In the genomic region with DNA sequence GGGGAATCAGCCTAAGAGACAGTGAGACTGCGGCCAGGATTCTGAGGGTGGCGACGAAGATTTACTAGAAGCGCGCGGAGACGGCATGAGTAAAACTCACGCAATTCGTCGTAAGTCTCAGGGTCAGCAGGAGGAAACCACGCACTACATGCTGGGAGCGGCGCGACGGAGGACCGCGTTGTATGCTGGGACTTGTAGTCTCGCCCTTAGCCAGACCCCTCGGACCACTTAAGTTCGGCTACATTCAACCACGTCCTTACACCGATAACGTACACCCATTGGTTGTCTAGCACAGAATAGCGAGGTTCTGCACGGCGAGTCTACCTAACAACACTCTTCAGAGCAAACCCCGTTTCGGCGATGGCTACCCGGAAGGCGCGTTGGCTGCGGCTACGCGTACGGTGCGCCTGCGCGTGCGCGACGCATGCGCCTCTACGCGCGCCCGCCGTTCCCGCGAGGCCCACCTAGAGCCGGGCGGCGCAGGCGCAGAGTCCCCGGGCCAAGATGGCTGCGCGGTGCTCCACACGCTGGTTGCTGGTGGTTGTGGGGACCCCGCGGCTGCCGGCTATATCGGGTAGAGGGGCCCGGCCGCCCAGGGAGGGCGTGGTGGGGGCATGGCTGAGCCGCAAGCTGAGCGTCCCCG, we compare ENCODE assay signal across 1 cellular context.
TF ChIP-seq lines count a peak whose summit lies in the region.

Gene DNAJA3, plus strand, starts transcription at position 491 of the 643 bp plus-strand sequence. Its CDS starts 14 bp downstream, at position 505.

TF ChIP-seq in HepG2, 621 proteins besides CTCF, POLR2A, EP300 and RAD21 (continued from another document and continues in another):
- TF ChIP-seq, protein P1, sequence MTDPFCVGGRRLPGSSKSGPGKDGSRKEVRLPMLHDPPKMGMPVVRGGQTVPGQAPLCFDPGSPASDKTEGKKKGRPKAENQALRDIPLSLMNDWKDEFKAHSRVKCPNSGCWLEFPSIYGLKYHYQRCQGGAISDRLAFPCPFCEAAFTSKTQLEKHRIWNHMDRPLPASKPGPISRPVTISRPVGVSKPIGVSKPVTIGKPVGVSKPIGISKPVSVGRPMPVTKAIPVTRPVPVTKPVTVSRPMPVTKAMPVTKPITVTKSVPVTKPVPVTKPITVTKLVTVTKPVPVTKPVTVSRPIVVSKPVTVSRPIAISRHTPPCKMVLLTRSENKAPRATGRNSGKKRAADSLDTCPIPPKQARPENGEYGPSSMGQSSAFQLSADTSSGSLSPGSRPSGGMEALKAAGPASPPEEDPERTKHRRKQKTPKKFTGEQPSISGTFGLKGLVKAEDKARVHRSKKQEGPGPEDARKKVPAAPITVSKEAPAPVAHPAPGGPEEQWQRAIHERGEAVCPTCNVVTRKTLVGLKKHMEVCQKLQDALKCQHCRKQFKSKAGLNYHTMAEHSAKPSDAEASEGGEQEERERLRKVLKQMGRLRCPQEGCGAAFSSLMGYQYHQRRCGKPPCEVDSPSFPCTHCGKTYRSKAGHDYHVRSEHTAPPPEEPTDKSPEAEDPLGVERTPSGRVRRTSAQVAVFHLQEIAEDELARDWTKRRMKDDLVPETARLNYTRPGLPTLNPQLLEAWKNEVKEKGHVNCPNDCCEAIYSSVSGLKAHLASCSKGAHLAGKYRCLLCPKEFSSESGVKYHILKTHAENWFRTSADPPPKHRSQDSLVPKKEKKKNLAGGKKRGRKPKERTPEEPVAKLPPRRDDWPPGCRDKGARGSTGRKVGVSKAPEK (CRISPR knock-in tag; IDR thresholded peaks at IDR 0.05; ENCODE audit: borderline replicate concordance) = no peak
- TF ChIP-seq ZNF432 (CRISPR knock-in tag; IDR thresholded peaks at IDR 0.05; ENCODE audit: borderline replicate concordance) (no peak), HNRNPUL1 (IDR thresholded peaks at IDR 0.05; ENCODE audit: low read depth, low read length) (no peak), PHF21A (CRISPR knock-in tag; IDR thresholded peaks at IDR 0.05) (peak; percentile 38; the same call in 1 of the 2 replicates), ZHX2 (IDR thresholded peaks at IDR 0.05; ENCODE audit: low read depth) (peak; percentile 74; the same call in 1 of the 2 replicates), ZHX2 (CRISPR knock-in tag; IDR thresholded peaks at IDR 0.05; ENCODE audit: borderline replicate concordance) (no peak), ZNF782 (CRISPR knock-in tag; IDR thresholded peaks at IDR 0.05; ENCODE audit: borderline replicate concordance) (no peak), SMAD9 (CRISPR knock-in tag; IDR thresholded peaks at IDR 0.05) (no peak), ZNF883 (CRISPR knock-in tag; IDR thresholded peaks at IDR 0.05; ENCODE audit: not compliant biosample characterization) (peak; percentile 78), NKX3-1 (CRISPR knock-in tag; IDR thresholded peaks at IDR 0.05) (no peak; the same call in 1 of the 2 replicates), RFX5 (IDR thresholded peaks at IDR 0.05; ENCODE audit: low read depth, low read length) (peak; percentile 50; the same call in 1 of the 2 replicates), MTF2 (CRISPR knock-in tag; IDR thresholded peaks at IDR 0.05; ENCODE audit: borderline replicate concordance) (no peak), ZNF44 (CRISPR knock-in tag; IDR thresholded peaks at IDR 0.05) (no peak; the same call in 1 of the 2 replicates), MBD4 (IDR thresholded peaks at IDR 0.05; ENCODE audit: borderline replicate concordance, low read length) (no peak), TCF12 (IDR thresholded peaks at IDR 0.05) (no peak), TCF12 (CRISPR knock-in tag; IDR thresholded peaks at IDR 0.05) (peak; percentile 14; the same call in 1 of the 2 replicates), NFKB2 (CRISPR knock-in tag; IDR thresholded peaks at IDR 0.05; ENCODE audit: borderline replicate concordance) (no peak), SMARCE1 (IDR thresholded peaks at IDR 0.05; ENCODE audit: borderline replicate concordance) (no peak), ZNF281 (CRISPR knock-in tag; IDR thresholded peaks at IDR 0.05; ENCODE audit: borderline replicate concordance) (no peak; the same call in 1 of the 2 replicates), ZNF557 (CRISPR knock-in tag; IDR thresholded peaks at IDR 0.05) (no peak), MTF1 (CRISPR knock-in tag; IDR thresholded peaks at IDR 0.05) (no peak), ZFP36 (IDR thresholded peaks at IDR 0.05; ENCODE audit: borderline replicate concordance, low read depth, low read length, partially characterized antibody) (no peak), ZNF276 (CRISPR knock-in tag; IDR thresholded peaks at IDR 0.05; ENCODE audit: low read depth) (no peak), EHMT2 (IDR thresholded peaks at IDR 0.05; ENCODE audit: borderline replicate concordance, low read depth, low read length) (no peak), SATB2 (CRISPR knock-in tag; IDR thresholded peaks at IDR 0.05) (no peak), GTF3A (CRISPR knock-in tag; conservative IDR thresholded peaks at IDR 0.05) (peak; percentile 19; the same call in 1 of the 2 replicates)
- TF ChIP-seq, protein P2, sequence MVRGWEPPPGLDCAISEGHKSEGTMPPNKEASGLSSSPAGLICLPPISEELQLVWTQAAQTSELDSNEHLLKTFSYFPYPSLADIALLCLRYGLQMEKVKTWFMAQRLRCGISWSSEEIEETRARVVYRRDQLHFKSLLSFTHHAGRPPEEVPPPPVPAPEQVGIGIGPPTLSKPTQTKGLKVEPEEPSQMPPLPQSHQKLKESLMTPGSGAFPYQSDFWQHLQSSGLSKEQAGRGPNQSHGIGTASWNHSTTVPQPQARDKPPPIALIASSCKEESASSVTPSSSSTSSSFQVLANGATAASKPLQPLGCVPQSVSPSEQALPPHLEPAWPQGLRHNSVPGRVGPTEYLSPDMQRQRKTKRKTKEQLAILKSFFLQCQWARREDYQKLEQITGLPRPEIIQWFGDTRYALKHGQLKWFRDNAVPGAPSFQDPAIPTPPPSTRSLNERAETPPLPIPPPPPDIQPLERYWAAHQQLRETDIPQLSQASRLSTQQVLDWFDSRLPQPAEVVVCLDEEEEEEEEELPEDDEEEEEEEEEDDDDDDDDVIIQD (CRISPR knock-in tag; IDR thresholded peaks at IDR 0.05; ENCODE audit: low read depth) = no peak
- TF ChIP-seq, protein P3, sequence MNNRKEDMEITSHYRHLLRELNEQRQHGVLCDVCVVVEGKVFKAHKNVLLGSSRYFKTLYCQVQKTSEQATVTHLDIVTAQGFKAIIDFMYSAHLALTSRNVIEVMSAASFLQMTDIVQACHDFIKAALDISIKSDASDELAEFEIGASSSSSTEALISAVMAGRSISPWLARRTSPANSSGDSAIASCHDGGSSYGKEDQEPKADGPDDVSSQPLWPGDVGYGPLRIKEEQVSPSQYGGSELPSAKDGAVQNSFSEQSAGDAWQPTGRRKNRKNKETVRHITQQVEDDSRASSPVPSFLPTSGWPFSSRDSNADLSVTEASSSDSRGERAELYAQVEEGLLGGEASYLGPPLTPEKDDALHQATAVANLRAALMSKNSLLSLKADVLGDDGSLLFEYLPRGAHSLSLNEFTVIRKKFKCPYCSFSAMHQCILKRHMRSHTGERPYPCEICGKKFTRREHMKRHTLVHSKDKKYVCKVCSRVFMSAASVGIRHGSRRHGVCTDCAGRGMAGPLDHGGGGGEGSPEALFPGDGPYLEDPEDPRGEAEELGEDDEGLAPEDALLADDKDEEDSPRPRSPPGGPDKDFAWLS (CRISPR knock-in tag; IDR thresholded peaks at IDR 0.05; ENCODE audit: borderline replicate concordance) = no peak
- TF ChIP-seq, protein P4, sequence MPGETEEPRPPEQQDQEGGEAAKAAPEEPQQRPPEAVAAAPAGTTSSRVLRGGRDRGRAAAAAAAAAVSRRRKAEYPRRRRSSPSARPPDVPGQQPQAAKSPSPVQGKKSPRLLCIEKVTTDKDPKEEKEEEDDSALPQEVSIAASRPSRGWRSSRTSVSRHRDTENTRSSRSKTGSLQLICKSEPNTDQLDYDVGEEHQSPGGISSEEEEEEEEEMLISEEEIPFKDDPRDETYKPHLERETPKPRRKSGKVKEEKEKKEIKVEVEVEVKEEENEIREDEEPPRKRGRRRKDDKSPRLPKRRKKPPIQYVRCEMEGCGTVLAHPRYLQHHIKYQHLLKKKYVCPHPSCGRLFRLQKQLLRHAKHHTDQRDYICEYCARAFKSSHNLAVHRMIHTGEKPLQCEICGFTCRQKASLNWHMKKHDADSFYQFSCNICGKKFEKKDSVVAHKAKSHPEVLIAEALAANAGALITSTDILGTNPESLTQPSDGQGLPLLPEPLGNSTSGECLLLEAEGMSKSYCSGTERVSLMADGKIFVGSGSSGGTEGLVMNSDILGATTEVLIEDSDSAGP (CRISPR knock-in tag; IDR thresholded peaks at IDR 0.05; ENCODE audit: borderline replicate concordance) = peak; percentile 94
- TF ChIP-seq, protein P5, sequence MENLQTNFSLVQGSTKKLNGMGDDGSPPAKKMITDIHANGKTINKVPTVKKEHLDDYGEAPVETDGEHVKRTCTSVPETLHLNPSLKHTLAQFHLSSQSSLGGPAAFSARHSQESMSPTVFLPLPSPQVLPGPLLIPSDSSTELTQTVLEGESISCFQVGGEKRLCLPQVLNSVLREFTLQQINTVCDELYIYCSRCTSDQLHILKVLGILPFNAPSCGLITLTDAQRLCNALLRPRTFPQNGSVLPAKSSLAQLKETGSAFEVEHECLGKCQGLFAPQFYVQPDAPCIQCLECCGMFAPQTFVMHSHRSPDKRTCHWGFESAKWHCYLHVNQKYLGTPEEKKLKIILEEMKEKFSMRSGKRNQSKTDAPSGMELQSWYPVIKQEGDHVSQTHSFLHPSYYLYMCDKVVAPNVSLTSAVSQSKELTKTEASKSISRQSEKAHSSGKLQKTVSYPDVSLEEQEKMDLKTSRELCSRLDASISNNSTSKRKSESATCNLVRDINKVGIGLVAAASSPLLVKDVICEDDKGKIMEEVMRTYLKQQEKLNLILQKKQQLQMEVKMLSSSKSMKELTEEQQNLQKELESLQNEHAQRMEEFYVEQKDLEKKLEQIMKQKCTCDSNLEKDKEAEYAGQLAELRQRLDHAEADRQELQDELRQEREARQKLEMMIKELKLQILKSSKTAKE (CRISPR knock-in tag; IDR thresholded peaks at IDR 0.05; ENCODE audit: borderline replicate concordance) = no peak
- TF ChIP-seq, protein P6, sequence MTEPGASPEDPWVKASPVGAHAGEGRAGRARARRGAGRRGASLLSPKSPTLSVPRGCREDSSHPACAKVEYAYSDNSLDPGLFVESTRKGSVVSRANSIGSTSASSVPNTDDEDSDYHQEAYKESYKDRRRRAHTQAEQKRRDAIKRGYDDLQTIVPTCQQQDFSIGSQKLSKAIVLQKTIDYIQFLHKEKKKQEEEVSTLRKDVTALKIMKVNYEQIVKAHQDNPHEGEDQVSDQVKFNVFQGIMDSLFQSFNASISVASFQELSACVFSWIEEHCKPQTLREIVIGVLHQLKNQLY (CRISPR knock-in tag; IDR thresholded peaks at IDR 0.05) = no peak
